Comparison of ENCODE assay signal across 1 cellular context in genomic region chr14:59677771-59678211, GRCh38.
TF ChIP-seq lines count a peak whose summit lies in the region.

No MANE protein-coding gene starts in this region.

TF ChIP-seq in IMR-90, 13 proteins besides CTCF, POLR2A, EP300 and RAD21:
- TF ChIP-seq CEBPB (IDR thresholded peaks at IDR 0.05; ENCODE audit: low read depth, low read length) (no peak), NFE2L2 (IDR thresholded peaks at IDR 0.05; ENCODE audit: low read depth, low read length) (no peak), MAZ (IDR thresholded peaks at IDR 0.05; ENCODE audit: borderline replicate concordance, low read depth, low read length) (no peak), FOS (IDR thresholded peaks at IDR 0.05; ENCODE audit: low read depth, low read length) (no peak), RFX5 (IDR thresholded peaks at IDR 0.05; ENCODE audit: low read depth, low read length) (no peak), BHLHE40 (IDR thresholded peaks at IDR 0.05; ENCODE audit: low read depth, low read length) (no peak), SMC3 (IDR thresholded peaks at IDR 0.05; ENCODE audit: low read depth, low read length) (no peak), RCOR1 (IDR thresholded peaks at IDR 0.05; ENCODE audit: insufficient replicate concordance, low read length) (no peak), MAFK (IDR thresholded peaks at IDR 0.05; ENCODE audit: low read depth, low read length) (no peak), MXI1 (IDR thresholded peaks at IDR 0.05; ENCODE audit: borderline replicate concordance, low read depth, low read length) (no peak), CHD1 (IDR thresholded peaks at IDR 0.05; ENCODE audit: low read depth, low read length) (no peak)
- TF ChIP-seq, protein P1, sequence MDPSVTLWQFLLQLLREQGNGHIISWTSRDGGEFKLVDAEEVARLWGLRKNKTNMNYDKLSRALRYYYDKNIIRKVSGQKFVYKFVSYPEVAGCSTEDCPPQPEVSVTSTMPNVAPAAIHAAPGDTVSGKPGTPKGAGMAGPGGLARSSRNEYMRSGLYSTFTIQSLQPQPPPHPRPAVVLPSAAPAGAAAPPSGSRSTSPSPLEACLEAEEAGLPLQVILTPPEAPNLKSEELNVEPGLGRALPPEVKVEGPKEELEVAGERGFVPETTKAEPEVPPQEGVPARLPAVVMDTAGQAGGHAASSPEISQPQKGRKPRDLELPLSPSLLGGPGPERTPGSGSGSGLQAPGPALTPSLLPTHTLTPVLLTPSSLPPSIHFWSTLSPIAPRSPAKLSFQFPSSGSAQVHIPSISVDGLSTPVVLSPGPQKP (IDR thresholded peaks at IDR 0.05; ENCODE audit: borderline replicate concordance, low read depth, low read length) = no peak
